14 cellular contexts compared by ENCODE assay signal in the genomic region with DNA sequence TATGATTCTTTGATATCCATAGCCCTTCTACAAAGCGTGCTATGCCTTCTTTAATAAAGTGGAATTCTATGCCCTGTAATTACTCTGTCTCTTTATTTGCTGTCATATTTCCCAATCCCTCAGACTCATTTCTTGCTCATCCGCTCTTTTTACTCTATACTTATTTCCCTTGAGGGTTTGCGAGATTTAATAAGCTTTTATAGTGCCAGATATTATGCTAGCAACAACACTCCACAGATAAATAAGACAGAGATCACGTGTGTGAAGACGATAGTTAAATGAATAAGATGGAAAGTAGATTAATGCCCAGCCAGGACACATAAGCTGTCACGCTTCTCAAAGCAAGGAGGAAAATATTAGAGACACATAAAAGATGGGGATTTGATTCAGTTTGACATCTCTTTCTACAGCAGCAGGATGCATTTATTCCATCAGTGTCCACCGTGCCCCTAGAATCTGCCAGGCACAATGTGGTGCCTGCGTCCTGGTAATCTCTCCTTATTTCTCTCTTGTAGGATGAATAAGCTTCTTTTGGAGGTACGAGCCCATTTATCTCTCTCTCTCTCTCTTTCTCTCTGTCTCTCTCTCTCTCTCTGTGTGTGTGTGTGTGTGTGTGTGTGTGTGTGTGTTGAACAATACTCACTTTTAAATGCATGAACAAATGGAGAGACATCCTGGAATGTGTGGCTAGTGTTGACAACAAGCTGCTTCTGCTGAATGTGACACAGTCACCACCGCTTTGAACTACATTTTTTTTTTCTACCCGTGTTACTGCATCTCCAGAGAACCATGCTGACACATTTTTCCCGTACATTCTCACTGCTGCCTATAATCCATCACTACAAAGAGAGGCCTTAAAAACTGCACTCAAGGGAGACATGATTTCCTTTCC. TPM values are rescaled to one million over a fixed set of nuclear protein-coding genes. Genes with fewer than 3 reads are reported as not detected.
DNase-seq lines count a peak whose midpoint lies in the region; ATAC-seq and TF ChIP-seq lines count a peak whose summit lies in the region.
"Had no signal": no experiment of that assay in that cellular context is flagged by ENCODE, and none has a peak within 500 bp of the region (broad histone marks: within the 10 kb centered on the region; RNA-seq: fewer than 3 reads in every experiment).

No MANE protein-coding gene starts in this region.

- H3K4me1 ChIP-seq in HAP-1: peaks cover 21% of the 10 kb centered on the region
- H3K4me1 ChIP-seq in uterus: no peaks in the 10 kb centered on the region

- H3K9me3 ChIP-seq in HAP-1: no peaks in the 10 kb centered on the region
- H3K9me3 ChIP-seq in uterus: no peaks in the 10 kb centered on the region

- no peaks in the 10 kb centered on the region for H3K9me3 Mint-ChIP-seq in chondrocyte (ENCODE audit: low read depth)
- H3K9me3 Mint-ChIP-seq: H9; naive thymus-derived CD8-positive, alpha-beta T cell had no signal

- H3K4me3 Mint-ChIP-seq in chondrocyte (ENCODE audit: unreplicated experiment): no peak overlapping the region
- H3K4me3 Mint-ChIP-seq: H9; naive thymus-derived CD8-positive, alpha-beta T cell had no signal

- no peak for TF ChIP-seq POLR2A in uterus (IDR thresholded peaks at IDR 0.05)

- H3K4me3 ChIP-seq in AG10803 (ENCODE audit: low read length): no peak overlapping the region
- no peak overlapping the region for H3K4me3 ChIP-seq in HAP-1
- no peak overlapping the region for H3K4me3 ChIP-seq in uterus

- TF ChIP-seq CTCF in AG10803 (conservative IDR thresholded peaks at IDR 0.05; ENCODE audit: low read length) (no peak), chondrocyte (IDR thresholded peaks at IDR 0.05) (no peak), uterus (IDR thresholded peaks at IDR 0.05) (no peak)

- no peaks in the 10 kb centered on the region for H3K36me3 Mint-ChIP-seq in chondrocyte (ENCODE audit: low read depth)

- no peak overlapping the region for H3K27ac Mint-ChIP-seq in chondrocyte (ENCODE audit: unreplicated experiment)

- peaks cover 7% of the 10 kb centered on the region for H3K4me1 Mint-ChIP-seq in chondrocyte (ENCODE audit: low read depth)

- intact Hi-C loops in uterus (cut with DNase I; ENCODE audit: low total_unique reads): no loop called here

- no peaks in the 10 kb centered on the region for H3K36me3 ChIP-seq in HAP-1 (replicated peaks)
- H3K36me3 ChIP-seq in uterus: no peaks in the 10 kb centered on the region

- DNase-seq in AG10803 (ENCODE audit: low read depth): peak; percentile 66
- peak; percentile 17 to 61 for DNase-seq in HAP-1 (ENCODE audit: low spot score in 2 of 2)
- DNase-seq in astrocyte of the hippocampus (ENCODE audit: low read depth, low spot score): peak; percentile 66
- peak; percentile 5 for DNase-seq in myocyte (ENCODE audit: low read depth)
- no peak for DNase-seq in SIG-M5 (lab: John Stamatoyannopoulos, UW)
- no peak for DNase-seq in chondrocyte (ENCODE audit: low spot score)
- no peak for DNase-seq in uterus
- DNase-seq: cortex of kidney; DMS79; H9; naive thymus-derived CD8-positive, alpha-beta T cell; NCI-H187 treated with DMSO at 0.1 percent for 48 hours; Right ventricle myocardium superior had no signal

- H3K27me3 ChIP-seq in HAP-1 (ENCODE audit: low read depth) (no peaks in the 10 kb centered on the region), uterus (no peaks in the 10 kb centered on the region)

- no peak overlapping the region for H3K27ac ChIP-seq in uterus

- H3K27me3 Mint-ChIP-seq in chondrocyte (ENCODE audit: low read depth): no peaks in the 10 kb centered on the region
- H3K27me3 Mint-ChIP-seq: naive thymus-derived CD8-positive, alpha-beta T cell had no signal

- ATAC-seq in HG03520 (IDR thresholded peaks at IDR 0.05; ENCODE audit: unreplicated experiment): no peak
- ATAC-seq: naive thymus-derived CD8-positive, alpha-beta T cell had no signal

- in situ Hi-C loops in HAP-1 (cut with MboI; ENCODE audit: low sequenced_read_pairs): no loop called here

RNA-seq across cellular contexts. Expression of a gene that starts 48.2 kb away (rescaled TPM):
- total RNA-seq in myocyte (not detected in 2 replicates), chondrocyte (0.32 to 0.36 TPM in 2 of 3 replicates, not detected in the other), uterus (under 1 TPM in 2 of 4 donors, not detected in 2; 0.37 to 0.41 TPM)
- not detected for polyA plus RNA-seq in myocyte (2012)
- total RNA-seq: H9, Right ventricle myocardium superior had no signal

Comparison
In these comparisons a context has a peak if more than half of its experiments do, and no peak if none do; other contexts are left out.
1. DNase-seq: peak in AG10803 (single experiment), HAP-1 (2 of 2), astrocyte of the hippocampus (single experiment) and myocyte (single experiment); none in SIG-M5 (single experiment), chondrocyte (single experiment) and uterus (0 of 2).